ENCODE assay signal across 18 cellular contexts in the genomic region with DNA sequence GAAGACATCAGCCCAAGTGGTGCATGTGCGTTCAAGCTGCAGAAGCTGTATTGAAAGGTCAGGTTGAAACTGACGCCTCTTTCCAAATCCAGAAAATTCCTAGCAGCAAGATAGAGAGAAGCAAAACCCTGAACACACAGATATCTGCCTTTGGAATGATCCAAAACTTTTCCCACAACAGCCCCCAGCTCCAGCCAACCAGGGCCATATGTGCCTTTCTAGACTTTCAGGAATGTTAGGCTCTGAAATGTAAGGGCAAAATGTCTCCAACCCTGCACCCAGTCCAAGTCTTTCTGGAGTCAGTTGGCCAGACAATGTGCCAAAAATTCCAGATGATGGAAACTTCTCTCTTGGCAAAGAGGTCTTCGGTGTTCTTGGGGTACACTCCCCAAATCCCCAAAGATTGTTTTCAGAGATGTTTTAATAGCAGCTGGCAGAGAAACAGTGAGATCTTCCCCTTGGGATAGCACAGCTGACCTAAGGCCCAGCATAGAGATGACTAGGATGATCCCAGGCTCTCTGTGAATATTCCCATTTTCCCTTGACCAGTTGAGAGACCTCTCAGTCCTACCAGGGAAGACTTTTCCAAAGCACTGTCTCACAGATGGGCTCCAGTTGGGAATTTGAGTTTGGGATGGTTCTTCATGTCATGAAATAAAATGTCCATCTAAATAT.
"Had no signal": no experiment of that assay in that cellular context is flagged by ENCODE, and none has a peak within 500 bp of the region (broad histone marks: within the 10 kb centered on the region; RNA-seq: fewer than 3 reads in every experiment).

No MANE protein-coding gene starts in this region.

- H3K27ac ChIP-seq: SJCRH30 had no signal

- DNase-seq: KBM-7, MG63, NCI-H1092 treated with DMSO at 0.1 percent for 48 hours, NCI-H1436, NCI-H187, NCI-H2029, NCI-H2081 treated with DMSO at 0.1 percent for 48 hours, NCI-H2171, NCI-H226, NCI-H446, NCI-H510A, NCI-H524 treated with DMSO at 0.1 percent for 48 hours, NCI-H69, NCI-H774, RPMI8226, SHP77 treated with DMSO at 0.1 percent for 48 hours, SJCRH30 had no signal

- H3K36me3 ChIP-seq: MG63, SJCRH30 had no signal

- H3K4me1 ChIP-seq: SJCRH30 had no signal

- H3K27me3 ChIP-seq: MG63, SJCRH30 had no signal

- H3K9me3 ChIP-seq: MG63, SJCRH30 had no signal

- H3K4me3 ChIP-seq: MG63, SJCRH30 had no signal

- ATAC-seq: SK-N-SH treated with all-trans-retinoic acid at 6 μM for 48 hours had no signal
